Comparison of ENCODE assay signal across 8 cellular contexts in the genomic region with DNA sequence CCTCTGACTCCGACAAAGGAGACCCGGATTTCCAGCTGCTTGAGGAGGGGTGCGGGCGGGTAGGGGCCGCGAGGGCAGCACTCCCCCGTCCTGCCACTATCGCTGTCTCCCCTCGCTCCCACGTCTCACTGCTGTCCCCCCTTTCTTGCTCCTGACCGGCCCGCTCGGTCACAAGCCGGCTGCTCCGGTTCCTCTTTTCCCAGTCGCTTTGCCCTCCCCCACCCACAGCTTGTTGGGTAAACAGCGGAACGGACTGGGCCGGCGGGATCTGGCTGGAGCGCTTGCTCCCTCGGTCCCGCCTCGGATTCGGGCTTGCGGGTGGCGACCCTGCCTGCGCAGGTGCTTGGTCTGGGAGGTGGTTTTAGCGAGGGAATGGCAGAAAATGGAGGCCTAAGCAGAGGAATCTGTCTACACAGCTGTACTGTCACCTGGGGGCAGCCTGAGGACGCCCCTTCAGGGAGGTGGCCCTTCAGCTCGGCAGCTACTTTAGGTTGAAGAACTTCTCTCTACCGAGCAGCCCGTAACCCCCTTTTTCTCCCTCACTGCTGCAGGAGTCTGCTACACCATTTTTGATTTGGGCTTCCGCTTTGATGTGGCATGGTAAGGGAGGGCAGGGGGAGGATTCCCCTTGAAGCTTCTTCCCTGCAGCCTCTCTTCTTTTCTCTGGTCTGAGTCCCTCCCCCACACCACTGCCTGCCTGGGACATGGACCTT. TPM values are rescaled to one million over a fixed set of nuclear protein-coding genes. Genes with fewer than 3 reads are reported as not detected.
DNase-seq lines count a peak whose midpoint lies in the region; ATAC-seq and TF ChIP-seq lines count a peak whose summit lies in the region.

No MANE protein-coding gene starts in this region.

- DNase-seq in DMS 273 (lab: John Stamatoyannopoulos, UW; ENCODE audit: unreplicated experiment) (peak; percentile 64), DMS 273 treated with DMSO at 0.1 percent for 48 hours (lab: John Stamatoyannopoulos, UW) (no peak), HT-29 (ENCODE audit: low spot score) (peak; percentile 50), WTC11 (ENCODE audit: low spot score) (peak; percentile 58), epithelial cell of prostate (ENCODE audit: low read depth, low spot score) (no peak), ureter (ENCODE audit: low spot score) (peak; percentile 86), NCI-H2196 treated with DMSO at 0.1 percent for 48 hours (lab: John Stamatoyannopoulos, UW; ENCODE audit: unreplicated experiment) (no peak)

- no peaks in the 10 kb centered on the region for H3K9me3 Mint-ChIP-seq in WTC11

- peaks cover 24 to 28% of the 10 kb centered on the region in 2 donors for H3K36me3 ChIP-seq in mucosa of rectum (ENCODE audit: control insufficient read depth in 2 of 2, insufficient read depth in 2 of 2, low read length in 2 of 2)

- peaks cover 50 to 58% of the 10 kb centered on the region in 2 donors for H3K4me1 ChIP-seq in mucosa of rectum (ENCODE audit: control insufficient read depth in 2 of 2, insufficient read depth in 2 of 2, low read length in 2 of 2)

- no peak for ATAC-seq in WTC11

- peak overlapping the region; percentile 89 for H3K4me3 Mint-ChIP-seq in WTC11

- H3K27ac ChIP-seq in epithelial cell of prostate, result peak overlapping the region; percentile 66
- H3K27ac ChIP-seq in mucosa of rectum (ENCODE audit: low read depth in 2 of 2, low read length in 2 of 2), result peak overlapping the region; percentile 96 to 97

- peak overlapping the region; percentile 41; the same call in 1 of the 2 replicates for H3K27ac Mint-ChIP-seq in WTC11

- CTCF ChIA-PET in WTC11 (lab: Charles Lee), result interaction anchor here (0.6 to 2.9 kb wide), 11 partner anchors 13 to 264 kb away, joined by 3 to 23 read pairs (median 4); a partner anchor contains a TSS

- peaks cover 42% of the 10 kb centered on the region for H3K4me1 Mint-ChIP-seq in WTC11

- H3K9me3 ChIP-seq in mucosa of rectum (ENCODE audit: control insufficient read depth in 2 of 2, low read length in 2 of 2), result no peaks in the 10 kb centered on the region

- no peaks in the 10 kb centered on the region for H3K27me3 Mint-ChIP-seq in WTC11 (ENCODE audit: low read depth)

- H3K36me3 Mint-ChIP-seq in WTC11, result peaks cover 36% of the 10 kb centered on the region

- H3K4me3 ChIP-seq in mucosa of rectum (ENCODE audit: low read length in 2 of 2), result peak overlapping the region; percentile 89 to 92

- POLR2A ChIA-PET in WTC11 (lab: Charles Lee), result interaction anchor here (0.7 to 2.3 kb wide), 7 partner anchors 17 to 211 kb away, joined by 3 to 13 read pairs (median 4); a partner anchor contains a TSS

- peak overlapping the region; percentile 87 to 98 for H3K9ac ChIP-seq in mucosa of rectum (ENCODE audit: low read depth in 1 of 2, low read length in 2 of 2)

- TF ChIP-seq CTCF in WTC11 (IDR thresholded peaks at IDR 0.05), result no peak

- no peaks in the 10 kb centered on the region for H3K27me3 ChIP-seq in mucosa of rectum (ENCODE audit: control insufficient read depth in 2 of 2, insufficient read depth in 2 of 2, low read length in 2 of 2)

TF ChIP-seq in WTC11, 78 proteins besides CTCF, POLR2A, EP300 and RAD21:
- TF ChIP-seq KAT7 (CRISPR knock-in tag; IDR thresholded peaks at IDR 0.05; ENCODE audit: borderline replicate concordance) (no peak; the same call in 1 of the 2 replicates), FOXJ3 (CRISPR knock-in tag; IDR thresholded peaks at IDR 0.05; ENCODE audit: borderline replicate concordance) (no peak), TCF7 (CRISPR knock-in tag; IDR thresholded peaks at IDR 0.05; ENCODE audit: low read depth) (no peak), NR3C1 (CRISPR knock-in tag; conservative IDR thresholded peaks at IDR 0.05; ENCODE audit: low read depth) (no peak), ZBTB21 (CRISPR knock-in tag; IDR thresholded peaks at IDR 0.05; ENCODE audit: borderline replicate concordance) (no peak), ZNF396 (CRISPR knock-in tag; IDR thresholded peaks at IDR 0.05; ENCODE audit: borderline replicate concordance) (no peak), MYBL2 (CRISPR knock-in tag; IDR thresholded peaks at IDR 0.05) (no peak), PRRX2 (CRISPR knock-in tag; IDR thresholded peaks at IDR 0.05) (no peak), JUN (CRISPR knock-in tag; IDR thresholded peaks at IDR 0.05) (0 out of 2 replicates have a peak, but pooled peaks have one; percentile 1), OVOL2 (CRISPR knock-in tag; IDR thresholded peaks at IDR 0.05; ENCODE audit: borderline replicate concordance) (no peak)
- TF ChIP-seq, protein P1, sequence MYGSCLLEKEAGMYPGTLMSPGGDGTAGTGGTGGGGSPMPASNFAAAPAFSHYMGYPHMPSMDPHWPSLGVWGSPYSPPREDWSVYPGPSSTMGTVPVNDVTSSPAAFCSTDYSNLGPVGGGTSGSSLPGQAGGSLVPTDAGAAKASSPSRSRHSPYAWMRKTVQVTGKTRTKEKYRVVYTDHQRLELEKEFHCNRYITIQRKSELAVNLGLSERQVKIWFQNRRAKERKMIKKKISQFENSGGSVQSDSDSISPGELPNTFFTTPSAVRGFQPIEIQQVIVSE (CRISPR knock-in tag; IDR thresholded peaks at IDR 0.05; ENCODE audit: borderline replicate concordance), result no peak
- TF ChIP-seq, protein P2, sequence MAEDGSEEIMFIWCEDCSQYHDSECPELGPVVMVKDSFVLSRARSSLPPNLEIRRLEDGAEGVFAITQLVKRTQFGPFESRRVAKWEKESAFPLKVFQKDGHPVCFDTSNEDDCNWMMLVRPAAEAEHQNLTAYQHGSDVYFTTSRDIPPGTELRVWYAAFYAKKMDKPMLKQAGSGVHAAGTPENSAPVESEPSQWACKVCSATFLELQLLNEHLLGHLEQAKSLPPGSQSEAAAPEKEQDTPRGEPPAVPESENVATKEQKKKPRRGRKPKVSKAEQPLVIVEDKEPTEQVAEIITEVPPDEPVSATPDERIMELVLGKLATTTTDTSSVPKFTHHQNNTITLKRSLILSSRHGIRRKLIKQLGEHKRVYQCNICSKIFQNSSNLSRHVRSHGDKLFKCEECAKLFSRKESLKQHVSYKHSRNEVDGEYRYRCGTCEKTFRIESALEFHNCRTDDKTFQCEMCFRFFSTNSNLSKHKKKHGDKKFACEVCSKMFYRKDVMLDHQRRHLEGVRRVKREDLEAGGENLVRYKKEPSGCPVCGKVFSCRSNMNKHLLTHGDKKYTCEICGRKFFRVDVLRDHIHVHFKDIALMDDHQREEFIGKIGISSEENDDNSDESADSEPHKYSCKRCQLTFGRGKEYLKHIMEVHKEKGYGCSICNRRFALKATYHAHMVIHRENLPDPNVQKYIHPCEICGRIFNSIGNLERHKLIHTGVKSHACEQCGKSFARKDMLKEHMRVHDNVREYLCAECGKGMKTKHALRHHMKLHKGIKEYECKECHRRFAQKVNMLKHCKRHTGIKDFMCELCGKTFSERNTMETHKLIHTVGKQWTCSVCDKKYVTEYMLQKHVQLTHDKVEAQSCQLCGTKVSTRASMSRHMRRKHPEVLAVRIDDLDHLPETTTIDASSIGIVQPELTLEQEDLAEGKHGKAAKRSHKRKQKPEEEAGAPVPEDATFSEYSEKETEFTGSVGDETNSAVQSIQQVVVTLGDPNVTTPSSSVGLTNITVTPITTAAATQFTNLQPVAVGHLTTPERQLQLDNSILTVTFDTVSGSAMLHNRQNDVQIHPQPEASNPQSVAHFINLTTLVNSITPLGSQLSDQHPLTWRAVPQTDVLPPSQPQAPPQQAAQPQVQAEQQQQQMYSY (CRISPR knock-in tag; IDR thresholded peaks at IDR 0.05), result peak; percentile 70
- TF ChIP-seq, protein P3, sequence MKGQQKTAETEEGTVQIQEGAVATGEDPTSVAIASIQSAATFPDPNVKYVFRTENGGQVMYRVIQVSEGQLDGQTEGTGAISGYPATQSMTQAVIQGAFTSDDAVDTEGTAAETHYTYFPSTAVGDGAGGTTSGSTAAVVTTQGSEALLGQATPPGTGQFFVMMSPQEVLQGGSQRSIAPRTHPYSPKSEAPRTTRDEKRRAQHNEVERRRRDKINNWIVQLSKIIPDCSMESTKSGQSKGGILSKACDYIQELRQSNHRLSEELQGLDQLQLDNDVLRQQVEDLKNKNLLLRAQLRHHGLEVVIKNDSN (CRISPR knock-in tag; IDR thresholded peaks at IDR 0.05), result no peak
- TF ChIP-seq, protein P4, sequence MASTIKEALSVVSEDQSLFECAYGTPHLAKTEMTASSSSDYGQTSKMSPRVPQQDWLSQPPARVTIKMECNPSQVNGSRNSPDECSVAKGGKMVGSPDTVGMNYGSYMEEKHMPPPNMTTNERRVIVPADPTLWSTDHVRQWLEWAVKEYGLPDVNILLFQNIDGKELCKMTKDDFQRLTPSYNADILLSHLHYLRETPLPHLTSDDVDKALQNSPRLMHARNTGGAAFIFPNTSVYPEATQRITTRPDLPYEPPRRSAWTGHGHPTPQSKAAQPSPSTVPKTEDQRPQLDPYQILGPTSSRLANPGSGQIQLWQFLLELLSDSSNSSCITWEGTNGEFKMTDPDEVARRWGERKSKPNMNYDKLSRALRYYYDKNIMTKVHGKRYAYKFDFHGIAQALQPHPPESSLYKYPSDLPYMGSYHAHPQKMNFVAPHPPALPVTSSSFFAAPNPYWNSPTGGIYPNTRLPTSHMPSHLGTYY (CRISPR knock-in tag; IDR thresholded peaks at IDR 0.05), result no peak

RNA-seq across cellular contexts. Expression of a gene that starts 0.6 kb away (rescaled TPM):
- total RNA-seq in HT-29 (2014; rRNA removed; shearing (Covaris generic)), result 254 and 277 TPM in 2 replicates
- total RNA-seq in WTC11 (2021) (108 to 115 TPM (median 110 TPM) in 3 replicates), ureter (98.3 TPM)

RNA-seq across cellular contexts. Expression of a gene that starts 3.6 kb away (rescaled TPM):
- total RNA-seq in HT-29 (2014; rRNA removed; shearing (Covaris generic)), result 153 and 159 TPM in 2 replicates
- total RNA-seq in WTC11 (2021), result 66.7 to 72.2 TPM (median 66.9 TPM) in 3 replicates
- total RNA-seq in ureter, result 39.7 TPM

RNA-seq across cellular contexts. Expression of a gene that starts 5.6 kb away (rescaled TPM):
- 118 and 120 TPM in 2 replicates for total RNA-seq in HT-29 (2014; rRNA removed; shearing (Covaris generic))
- total RNA-seq in WTC11 (2021) (47.6 to 57.5 TPM (median 51.5 TPM) in 3 replicates), ureter (32.2 TPM)

RNA-seq across cellular contexts. Expression of a gene that starts 16.0 kb away (rescaled TPM):
- total RNA-seq in HT-29 (2014; rRNA removed; shearing (Covaris generic)), result 8.8 and 9.2 TPM in 2 replicates
- total RNA-seq in WTC11 (2021) (12.1 to 20.1 TPM (median 19.2 TPM) in 3 replicates), ureter (22.6 TPM)

RNA-seq across cellular contexts. Expression of a gene that starts 28.7 kb away (rescaled TPM):
- 19.1 and 24.6 TPM in 2 replicates for total RNA-seq in HT-29 (2014; rRNA removed; shearing (Covaris generic))
- total RNA-seq in WTC11 (2021) (17.8 to 24.2 TPM (median 19.1 TPM) in 3 replicates), ureter (22.1 TPM)

Comparison
In these comparisons a context has a peak if more than half of its experiments do, and no peak if none do; other contexts are left out.
1. DNase-seq: peak in DMS 273 (single experiment), HT-29 (single experiment), WTC11 (single experiment) and ureter (single experiment); none in DMS 273 treated with DMSO at 0.1 percent for 48 hours (single experiment), epithelial cell of prostate (single experiment) and NCI-H2196 treated with DMSO at 0.1 percent for 48 hours (single experiment).